In genomic region chr22:37575490-37576003, GRCh38 we compare ENCODE assay signal across 1 cellular context.
TF ChIP-seq lines count a peak whose summit lies in the region.

No MANE protein-coding gene starts in this region.

TF ChIP-seq in K562, 482 proteins besides CTCF, POLR2A, EP300 and RAD21:
- TF ChIP-seq ZNF780A (CRISPR knock-in tag; IDR thresholded peaks at IDR 0.05) (no peak), ZNF655 (CRISPR knock-in tag; IDR thresholded peaks at IDR 0.05) (no peak), ZNF436 (CRISPR knock-in tag; IDR thresholded peaks at IDR 0.05) (no peak), HOXB6 (CRISPR knock-in tag; IDR thresholded peaks at IDR 0.05; ENCODE audit: borderline replicate concordance) (no peak), ZNF121 (CRISPR knock-in tag; conservative IDR thresholded peaks at IDR 0.05) (peak; percentile 90)
